28 cellular contexts compared by ENCODE assay signal in genomic region chr4:105725623-105726022, GRCh38.
"Had no signal": no experiment of that assay in that cellular context is flagged by ENCODE, and none has a peak within 500 bp of the region (broad histone marks: within the 10 kb centered on the region; RNA-seq: fewer than 3 reads in every experiment).

No MANE protein-coding gene starts in this region.

- H3K4me2 ChIP-seq: hepatocyte had no signal

- H3K4me3 ChIP-seq: colonic mucosa, coronary artery, dorsolateral prefrontal cortex, esophagus muscularis mucosa, esophagus squamous epithelium, gastrocnemius medialis, gastroesophageal sphincter, heart left ventricle, heart right ventricle, hepatocyte had no signal

- H3K9me3 ChIP-seq: colonic mucosa, esophagus muscularis mucosa, esophagus squamous epithelium, gastrocnemius medialis, gastroesophageal sphincter had no signal

- H2AFZ ChIP-seq: hepatocyte had no signal

- H3K27ac ChIP-seq: colonic mucosa, coronary artery, dorsolateral prefrontal cortex, epithelial cell of prostate, esophagus muscularis mucosa, esophagus squamous epithelium, foreskin keratinocyte, gastrocnemius medialis, gastroesophageal sphincter, heart left ventricle, heart right ventricle, hepatocyte had no signal

- H3K4me1 ChIP-seq: colonic mucosa, esophagus muscularis mucosa, esophagus squamous epithelium, foreskin keratinocyte, gastrocnemius medialis, gastroesophageal sphincter, heart left ventricle, heart right ventricle had no signal

- ATAC-seq: effector memory CD8-positive, alpha-beta T cell; foreskin keratinocyte; gastrocnemius medialis; gastroesophageal sphincter; heart left ventricle; heart right ventricle had no signal

- H3K27me3 ChIP-seq: colonic mucosa, dorsolateral prefrontal cortex, esophagus muscularis mucosa, esophagus squamous epithelium, foreskin keratinocyte, gastrocnemius medialis, gastroesophageal sphincter, heart left ventricle, heart right ventricle, hepatocyte had no signal

- H3K36me3 ChIP-seq: colonic mucosa, gastrocnemius medialis had no signal

- DNase-seq: colonic mucosa; cortex of kidney; dermis blood vessel endothelial cell; dorsolateral prefrontal cortex; effector CD4-positive, alpha-beta T cell; effector CD8-positive, alpha-beta T cell; effector memory CD4-positive, alpha-beta T cell; effector memory CD8-positive, alpha-beta T cell; endodermal cell; erythroblast; esophagus squamous epithelium; foreskin fibroblast; foreskin keratinocyte; foreskin melanocyte; gastrocnemius medialis; glutamatergic neuron; head of caudate nucleus; heart left ventricle; heart right ventricle; hippocampal formation had no signal

- FAIRE-seq: colon, endometrium, frontal cortex had no signal

- H3K79me2 ChIP-seq: hepatocyte had no signal
